In genomic region chr4:139085141-139085540, GRCh38 we compare ENCODE assay signal across 8 cellular contexts.
DNase-seq lines count a peak whose midpoint lies in the region; ATAC-seq and TF ChIP-seq lines count a peak whose summit lies in the region.

No MANE protein-coding gene starts in this region.

- in situ Hi-C loops in T47D (cut with HindIII; ENCODE audit: low pct_unique_long_range_greater_than_20kb, low sequenced_read_pairs) = no loop called here

- H3K27me3 Mint-ChIP-seq in Calu3 (ENCODE audit: unreplicated experiment) = no peaks in the 10 kb centered on the region
- no peaks in the 10 kb centered on the region for H3K27me3 Mint-ChIP-seq in mesothelial cell of epicardium (ENCODE audit: low read depth)

- H3K27ac Mint-ChIP-seq in Calu3 (ENCODE audit: unreplicated experiment) = no peak overlapping the region
- H3K27ac Mint-ChIP-seq in mesothelial cell of epicardium = peak overlapping the region; percentile 96

- H3K9me3 Mint-ChIP-seq in Calu3 (ENCODE audit: low read depth, unreplicated experiment) = no peaks in the 10 kb centered on the region
- no peaks in the 10 kb centered on the region for H3K9me3 Mint-ChIP-seq in mesothelial cell of epicardium

- no TSS peak for BruUV-seq in Calu3 (replicated peaks; lab: Mats Ljungman, UMichigan)

- CTCF ChIA-PET in Calu3 (lab: Charles Lee) = interaction anchor here (0.6 kb wide), 1 partner anchor 48 kb away, joined by 3 read pairs; no protein-coding TSS in a partner anchor

- ATAC-seq in HG02610 (IDR thresholded peaks at IDR 0.05; ENCODE audit: unreplicated experiment) = no peak

- intact Hi-C loops in Calu3 (cut with micrococcal nuclease; ENCODE audit: unreplicated experiment) = no loop called here

- H3K4me3 Mint-ChIP-seq in Calu3 (ENCODE audit: low read depth, unreplicated experiment) (peak overlapping the region; percentile 99), mesothelial cell of epicardium (peak overlapping the region; percentile 99)

- no peak for TF ChIP-seq CTCF in Calu3 (IDR thresholded peaks at IDR 0.05; ENCODE audit: unreplicated experiment)
- TF ChIP-seq CTCF in mesothelial cell of epicardium (IDR thresholded peaks at IDR 0.05; ENCODE audit: unreplicated experiment) = no peak

- peaks cover 28% of the 10 kb centered on the region for H3K36me3 Mint-ChIP-seq in Calu3 (ENCODE audit: insufficient read depth, unreplicated experiment)
- no peaks in the 10 kb centered on the region for H3K36me3 Mint-ChIP-seq in mesothelial cell of epicardium

- H3K4me1 Mint-ChIP-seq in Calu3 (ENCODE audit: low read depth, unreplicated experiment) (no peaks in the 10 kb centered on the region), mesothelial cell of epicardium (peaks cover 29% of the 10 kb centered on the region)

- DNase-seq in Calu3 (no peak), Kasumi-1 (lab: John Stamatoyannopoulos, UW) (peak; percentile 23 to 58), T47D (ENCODE audit: low read depth in 1 of 2, low spot score in 1 of 2) (peak; percentile 16 to 26), mesothelial cell of epicardium (ENCODE audit: low spot score in 2 of 2, unreplicated experiment in 2 of 2) (no peak), superior temporal gyrus (ENCODE audit: extremely low spot score) (no peak), cortex of kidney (lab: John Stamatoyannopoulos, UW) (no peak), NCI-H526 (lab: John Stamatoyannopoulos, UW) (no peak)

Comparison
In these comparisons a context has a peak if more than half of its experiments do, and no peak if none do; other contexts are left out.
1. DNase-seq: peak in Kasumi-1 (2 of 2) and T47D (2 of 2); none in Calu3 (single experiment), mesothelial cell of epicardium (0 of 2), superior temporal gyrus (single experiment), cortex of kidney (single experiment) and NCI-H526 (0 of 2).